2 cellular contexts compared by ENCODE assay signal in genomic region chr6:125549202-125549884, GRCh38.
TF ChIP-seq lines count a peak whose summit lies in the region.

No MANE protein-coding gene starts in this region.

TF ChIP-seq in HCT116, 20 proteins besides CTCF, POLR2A, EP300 and RAD21:
- TF ChIP-seq JUND (IDR thresholded peaks at IDR 0.05) = peak; percentile 39
- TF ChIP-seq EZH2 (IDR thresholded peaks at IDR 0.05) = no peak
- no peak for TF ChIP-seq ELF1 (IDR thresholded peaks at IDR 0.05; ENCODE audit: borderline replicate concordance, low read depth)
- peak; percentile 32; the same call in 1 of the 2 replicates for TF ChIP-seq FOSL1 (IDR thresholded peaks at IDR 0.05; ENCODE audit: low read depth)
- TF ChIP-seq SIN3A (IDR thresholded peaks at IDR 0.05; ENCODE audit: low read depth) = no peak
- no peak for TF ChIP-seq EGR1 (IDR thresholded peaks at IDR 0.05; ENCODE audit: low read depth)

TF ChIP-seq in H1, 55 proteins besides CTCF, POLR2A, EP300 and RAD21:
- TF ChIP-seq RNF2 (IDR thresholded peaks at IDR 0.05; ENCODE audit: borderline replicate concordance, low read depth, low read length, missing control alignments, poor library complexity, severe bottlenecking) (no peak), SIX5 (IDR thresholded peaks at IDR 0.05; ENCODE audit: low read depth, low read length) (no peak), NANOG (IDR thresholded peaks at IDR 0.05; ENCODE audit: insufficient read depth, low read depth, low read length, poor library complexity, severe bottlenecking) (peak; percentile 25)
